In genomic region chr2:152283392-152283791, GRCh38 we compare ENCODE assay signal across 8 cellular contexts.
"Had no signal": no experiment of that assay in that cellular context is flagged by ENCODE, and none has a peak within 500 bp of the region (broad histone marks: within the 10 kb centered on the region; RNA-seq: fewer than 3 reads in every experiment).

No MANE protein-coding gene starts in this region.

- DNase-seq: GM23248, GOT3, H7, HFFc6, KBM-7 had no signal

- FAIRE-seq: HepG2 had no signal

- H3K27ac ChIP-seq: GM23248 had no signal

- H3K4me3 ChIP-seq: GM23248, HAP-1 had no signal

- ATAC-seq: HCT116, HepG2 had no signal

- H3K4me1 ChIP-seq: HAP-1 had no signal

- H3K36me3 ChIP-seq: HAP-1 had no signal
